ENCODE assay signal across 1 cellular context in the genomic region with DNA sequence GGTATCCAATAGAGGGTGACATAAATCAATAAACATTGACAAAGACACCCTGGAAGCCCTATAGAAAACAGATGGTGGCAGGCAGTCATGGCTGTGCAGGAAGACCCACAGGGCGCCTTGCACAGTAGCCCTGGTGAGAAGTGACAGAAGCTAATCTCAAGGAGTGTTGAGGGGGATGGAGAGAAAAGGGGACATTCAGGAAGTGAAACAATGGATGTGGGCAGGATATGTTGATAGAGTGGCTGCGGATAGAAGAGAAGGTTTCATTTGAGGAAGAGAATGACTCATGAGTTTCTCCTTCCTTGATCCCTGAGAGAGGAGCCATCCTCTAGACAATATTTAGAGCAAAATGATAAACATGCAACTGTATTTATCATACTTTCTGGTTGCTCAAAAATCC.
TF ChIP-seq lines count a peak whose summit lies in the region.

No MANE protein-coding gene starts in this region.

TF ChIP-seq in IMR-90, 13 proteins besides CTCF, POLR2A, EP300 and RAD21:
- TF ChIP-seq SMC3 (IDR thresholded peaks at IDR 0.05; ENCODE audit: low read depth, low read length) (no peak), MAFK (IDR thresholded peaks at IDR 0.05; ENCODE audit: low read depth, low read length) (no peak), NFE2L2 (IDR thresholded peaks at IDR 0.05; ENCODE audit: low read depth, low read length) (0 out of 2 replicates have a peak, but pooled peaks have one; percentile 22), RFX5 (IDR thresholded peaks at IDR 0.05; ENCODE audit: low read depth, low read length) (no peak), CEBPB (IDR thresholded peaks at IDR 0.05; ENCODE audit: low read depth, low read length) (no peak), FOS (IDR thresholded peaks at IDR 0.05; ENCODE audit: low read depth, low read length) (no peak)
